In genomic region chr15:89576417-89576773, GRCh38 we compare ENCODE assay signal across 10 cellular contexts. TPM values are rescaled to one million over a fixed set of nuclear protein-coding genes. Genes with fewer than 3 reads are reported as not detected.
DNase-seq lines count a peak whose midpoint lies in the region; ATAC-seq and TF ChIP-seq lines count a peak whose summit lies in the region.
"Had no signal": no experiment of that assay in that cellular context is flagged by ENCODE, and none has a peak within 500 bp of the region (broad histone marks: within the 10 kb centered on the region; RNA-seq: fewer than 3 reads in every experiment).

No MANE protein-coding gene starts in this region.

- H3K27me3 ChIP-seq in adipocyte (replicated peaks; ENCODE audit: control insufficient read depth, insufficient read depth, low read length) (no peaks in the 10 kb centered on the region), gastroesophageal sphincter (peaks cover 10% of the 10 kb centered on the region)

- intact Hi-C loops in mucosa of descending colon (cut with DNase I, micrococcal nuclease), result no loop called here

- TF ChIP-seq CTCF in AG09309 (IDR thresholded peaks at IDR 0.05; ENCODE audit: control insufficient read depth, insufficient read depth, low read depth, low read length, missing control alignments), result no peak
- no peak for TF ChIP-seq CTCF in mucosa of descending colon (IDR thresholded peaks at IDR 0.05)
- TF ChIP-seq CTCF in gastroesophageal sphincter (IDR thresholded peaks at IDR 0.05), result no peak

- H3K4me1 ChIP-seq in adipocyte (ENCODE audit: control insufficient read depth, insufficient read depth, low read length) (peaks cover 7% of the 10 kb centered on the region), mucosa of descending colon (ENCODE audit: low read depth) (peaks cover 5% of the 10 kb centered on the region), gastroesophageal sphincter (peaks cover 0 to 15% (median 8%) of the 10 kb centered on the region in 3 donors)

- 0 to 25% methylated on average over 1 of the region's 1 CpG for WGBS in gastroesophageal sphincter (ENCODE audit: low coverage in 1 of 2), 2 donors

- no peak for TF ChIP-seq EP300 in gastroesophageal sphincter (IDR thresholded peaks at IDR 0.05)

- H3K9me3 ChIP-seq in adipocyte (ENCODE audit: control insufficient read depth, low read length) (no peaks in the 10 kb centered on the region), mucosa of descending colon (no peaks in the 10 kb centered on the region), gastroesophageal sphincter (no peaks in the 10 kb centered on the region)

- H3K9ac ChIP-seq in adipocyte (ENCODE audit: low read length), result peak overlapping the region; percentile 63

- no peak for DNase-seq in AG09309 (ENCODE audit: low read depth)
- DNase-seq in HT-29 (ENCODE audit: low spot score), result peak; percentile 52
- DNase-seq in adipocyte (ENCODE audit: low read depth), result peak; percentile 24
- DNase-seq in kidney tubule cell (ENCODE audit: low spot score), result peak; percentile 25
- no peak for DNase-seq in Ammon's horn (ENCODE audit: low spot score)
- no peak for DNase-seq in effector CD8-positive, alpha-beta T cell (lab: John Stamatoyannopoulos, UW)
- DNase-seq in mucosa of descending colon, result no peak
- DNase-seq: cerebellar nuclear complex, NCI-H1436 had no signal

- no peak for TF ChIP-seq POLR2A in gastroesophageal sphincter (IDR thresholded peaks at IDR 0.05)

- H3K36me3 ChIP-seq in adipocyte (ENCODE audit: control insufficient read depth, insufficient read depth, low read length, severe bottlenecking) (no peaks in the 10 kb centered on the region), mucosa of descending colon (ENCODE audit: low read depth) (no peaks in the 10 kb centered on the region), gastroesophageal sphincter (no peaks in the 10 kb centered on the region)

- peak overlapping the region; percentile 89 for H3K4me3 ChIP-seq in AG09309 (ENCODE audit: control insufficient read depth, low read depth, low read length)
- H3K4me3 ChIP-seq in adipocyte (ENCODE audit: low read length), result peak overlapping the region; percentile 88
- no peak overlapping the region for H3K4me3 ChIP-seq in mucosa of descending colon
- H3K4me3 ChIP-seq in gastroesophageal sphincter, result peak overlapping the region in 1 of 2 donors; percentile 77

- no peak overlapping the region for H3K27ac ChIP-seq in gastroesophageal sphincter

- ATAC-seq in mucosa of descending colon (no peak), gastroesophageal sphincter (no peak)

RNA-seq across cellular contexts. Expression of gene TICRR, which starts 1.1 kb away (rescaled TPM):
- 14.9 and 15.2 TPM in 2 replicates for total RNA-seq in HT-29 (2014; rRNA removed; shearing (Covaris generic))
- 1 to 10 TPM; 1.0 to 4.4 (median 1.6) TPM for total RNA-seq in mucosa of descending colon
- 1 to 10 TPM in 1 of 4 donors, not detected in 3; 1.2 TPM for total RNA-seq in gastroesophageal sphincter

Comparison
In these comparisons a context has a peak if more than half of its experiments do, and no peak if none do; other contexts are left out.
1. DNase-seq: peak in HT-29 (single experiment), adipocyte (single experiment) and kidney tubule cell (single experiment); none in AG09309 (single experiment), Ammon's horn (single experiment), effector CD8-positive, alpha-beta T cell (single experiment) and mucosa of descending colon (0 of 3).